9 cellular contexts compared by ENCODE assay signal in the genomic region with DNA sequence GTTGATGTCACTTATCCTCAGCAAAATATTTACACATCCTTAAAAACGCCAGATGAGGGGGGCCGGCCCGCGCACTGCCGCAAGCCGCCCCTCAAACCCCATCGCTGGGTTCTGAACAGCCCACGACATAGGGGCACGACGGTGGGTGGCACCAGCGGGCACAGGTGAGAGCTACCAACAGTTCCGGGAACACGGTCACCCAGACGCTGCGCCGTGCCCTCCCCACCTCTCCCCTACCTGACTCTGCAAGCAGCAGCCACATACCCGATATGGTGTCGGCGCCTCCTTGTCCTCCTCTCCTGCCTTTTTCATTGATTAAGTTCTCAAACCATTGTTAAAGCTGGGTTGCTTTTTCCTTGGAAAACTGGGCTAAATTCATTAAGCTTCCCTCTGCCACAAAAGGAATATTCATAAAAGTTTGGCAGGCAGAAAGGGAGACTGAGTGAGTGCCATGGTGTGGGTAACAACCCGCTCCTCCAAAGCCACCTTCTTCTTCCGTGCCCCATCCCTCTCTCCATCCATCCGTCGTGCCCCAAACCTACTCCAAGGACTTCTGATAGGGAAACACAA. TPM values are rescaled to one million over a fixed set of nuclear protein-coding genes. Genes with fewer than 3 reads are reported as not detected.
DNase-seq lines count a peak whose midpoint lies in the region; ATAC-seq, FAIRE-seq and TF ChIP-seq lines count a peak whose summit lies in the region.
"Had no signal": no experiment of that assay in that cellular context is flagged by ENCODE, and none has a peak within 500 bp of the region (broad histone marks: within the 10 kb centered on the region; RNA-seq: fewer than 3 reads in every experiment).

No MANE protein-coding gene starts in this region.

- H3K4me2 ChIP-seq in astrocyte (ENCODE audit: low read length) (peak overlapping the region; percentile 71), mesendoderm (ENCODE audit: low read length) (peak overlapping the region; percentile 25)

- CTCF ChIA-PET in activated naive CD4-positive, alpha-beta T cell treated with anti-CD3 and anti-CD28 coated beads for 36 hours (lab: Charles Lee) = no interaction called here

- H3K23ac ChIP-seq in mesendoderm (ENCODE audit: low read length) = no peak overlapping the region

- peaks cover 33% of the 10 kb centered on the region for H3K27me3 ChIP-seq in astrocyte (ENCODE audit: insufficient read depth, low read length)
- peaks cover 15% of the 10 kb centered on the region for H3K27me3 ChIP-seq in mesendoderm (ENCODE audit: insufficient read depth, low read length, poor library complexity)

- no peak overlapping the region for H4K5ac ChIP-seq in mesendoderm (ENCODE audit: low read length)

- H3K4me3 ChIP-seq in astrocyte (ENCODE audit: insufficient read depth, low read depth, low read length) (no peak overlapping the region), mesendoderm (ENCODE audit: low read length) (no peak overlapping the region)

- no peak overlapping the region for H3K18ac ChIP-seq in mesendoderm (ENCODE audit: low read length)

- H3K36me3 Mint-ChIP-seq in activated naive CD4-positive, alpha-beta T cell treated with anti-CD3 and anti-CD28 coated beads for 36 hours (ENCODE audit: low read depth) = no peaks in the 10 kb centered on the region
- H3K36me3 Mint-ChIP-seq in astrocyte (ENCODE audit: low read depth, unreplicated experiment) = no peaks in the 10 kb centered on the region
- H3K36me3 Mint-ChIP-seq in type B pancreatic cell = no peaks in the 10 kb centered on the region

- intact Hi-C loops in activated naive CD4-positive, alpha-beta T cell treated with anti-CD3 and anti-CD28 coated beads for 36 hours (cut with micrococcal nuclease) = loop anchor here (2.0 to 10.0 kb wide), 2 partner anchors 75 to 121 kb away; no protein-coding TSS in a partner anchor

- H3K4me3 Mint-ChIP-seq in activated naive CD4-positive, alpha-beta T cell treated with anti-CD3 and anti-CD28 coated beads for 36 hours = peak overlapping the region; percentile 76
- H3K4me3 Mint-ChIP-seq in astrocyte (ENCODE audit: unreplicated experiment) (peak overlapping the region; percentile 80), type B pancreatic cell (peak overlapping the region; percentile 90)

- H3K9ac ChIP-seq in astrocyte (ENCODE audit: low read length) (no peak overlapping the region), mesendoderm (ENCODE audit: low read length) (no peak overlapping the region)

- no peak overlapping the region for H4K8ac ChIP-seq in mesendoderm (ENCODE audit: low read depth, low read length)

- ATAC-seq in GM18868 (IDR thresholded peaks at IDR 0.05; ENCODE audit: unreplicated experiment) (no peak), HG02938 (IDR thresholded peaks at IDR 0.05; ENCODE audit: unreplicated experiment) (no peak)

- H3K36me3 ChIP-seq in astrocyte (ENCODE audit: insufficient read depth, low read length) (no peaks in the 10 kb centered on the region), mesendoderm (ENCODE audit: control insufficient read depth, insufficient read depth, low read length) (no peaks in the 10 kb centered on the region)

- peak; percentile 38 for DNase-seq in activated naive CD4-positive, alpha-beta T cell treated with anti-CD3 and anti-CD28 coated beads for 36 hours
- DNase-seq in activated naive CD4-positive, alpha-beta T cell treated with Interleukin-2 at 50 U/mL for 16 hours = no peak
- DNase-seq in astrocyte (ENCODE audit: low read depth) (no peak), mesendoderm (peak; percentile 13), type B pancreatic cell (ENCODE audit: extremely low spot score, unreplicated experiment) (no peak), mesenteric fat pad (ENCODE audit: low spot score) (no peak)

- H2BK5ac ChIP-seq in mesendoderm (ENCODE audit: low read length) = no peak overlapping the region

- H2BK15ac ChIP-seq in mesendoderm (replicated peaks; ENCODE audit: low read depth) = no peak overlapping the region

- FAIRE-seq in astrocyte (lab: Jason Lieb, UNC) = no peak
- FAIRE-seq: keratinocyte had no signal

- peaks cover 8% of the 10 kb centered on the region for H3K4me1 Mint-ChIP-seq in activated naive CD4-positive, alpha-beta T cell treated with anti-CD3 and anti-CD28 coated beads for 36 hours (ENCODE audit: low read depth)
- H3K4me1 Mint-ChIP-seq in astrocyte (ENCODE audit: low read depth, unreplicated experiment) (no peaks in the 10 kb centered on the region), type B pancreatic cell (ENCODE audit: unreplicated experiment) (peaks cover 10% of the 10 kb centered on the region)

- no peaks in the 10 kb centered on the region for H3K9me3 ChIP-seq in astrocyte (ENCODE audit: insufficient read depth, low read depth, low read length)

- no peak overlapping the region for H2AK5ac ChIP-seq in mesendoderm (ENCODE audit: low read length)

- H3K79me1 ChIP-seq in mesendoderm (ENCODE audit: low read length) = no peaks in the 10 kb centered on the region

- no peak overlapping the region for H2BK120ac ChIP-seq in mesendoderm (ENCODE audit: low read depth, low read length)

- H3K79me2 ChIP-seq in astrocyte (ENCODE audit: insufficient read depth, low read length) (no peaks in the 10 kb centered on the region), mesendoderm (ENCODE audit: control insufficient read depth, insufficient read depth, low read length) (no peaks in the 10 kb centered on the region)

- no peak overlapping the region for H3K27ac ChIP-seq in astrocyte (ENCODE audit: low read depth, low read length)
- H3K27ac ChIP-seq in mesendoderm (ENCODE audit: low read depth, low read length) = no peak overlapping the region

- no peak overlapping the region for H3K4ac ChIP-seq in mesendoderm (ENCODE audit: low read depth, low read length)

- H4K20me1 ChIP-seq in astrocyte (ENCODE audit: insufficient read depth, low read length) = no peaks in the 10 kb centered on the region

- H3K27ac Mint-ChIP-seq in activated naive CD4-positive, alpha-beta T cell treated with anti-CD3 and anti-CD28 coated beads for 36 hours = no peak overlapping the region
- H3K27ac Mint-ChIP-seq in astrocyte (ENCODE audit: unreplicated experiment) = peak overlapping the region; percentile 26
- H3K27ac Mint-ChIP-seq in type B pancreatic cell = peak overlapping the region; percentile 77

- H2AFZ ChIP-seq in astrocyte (ENCODE audit: low read depth, low read length) = no peak overlapping the region

- H3K4me1 ChIP-seq in astrocyte (ENCODE audit: insufficient read depth, low read length) (no peaks in the 10 kb centered on the region), mesendoderm (ENCODE audit: control insufficient read depth, low read depth, low read length) (no peaks in the 10 kb centered on the region)

- H3K56ac ChIP-seq in mesendoderm (ENCODE audit: low read length) = no peak overlapping the region

- TF ChIP-seq CTCF in astrocyte (IDR thresholded peaks at IDR 0.05; ENCODE audit: insufficient read depth, low read depth, low read length) = no peak
- no peak for TF ChIP-seq CTCF in type B pancreatic cell (conservative IDR thresholded peaks at IDR 0.05)

- WGBS in mesendoderm (ENCODE audit: extremely low coverage, insufficient coverage, low lambda C conversion rate) = no CpG with 5 or more reads among the region's 23 CpGs

- H3K27me3 Mint-ChIP-seq in activated naive CD4-positive, alpha-beta T cell treated with anti-CD3 and anti-CD28 coated beads for 36 hours (ENCODE audit: low read depth) = peaks cover 22% of the 10 kb centered on the region
- peaks cover 65% of the 10 kb centered on the region for H3K27me3 Mint-ChIP-seq in astrocyte (ENCODE audit: low read depth, unreplicated experiment)
- H3K27me3 Mint-ChIP-seq in type B pancreatic cell = peaks cover 86% of the 10 kb centered on the region

- no peaks in the 10 kb centered on the region for H3K9me3 Mint-ChIP-seq in activated naive CD4-positive, alpha-beta T cell treated with anti-CD3 and anti-CD28 coated beads for 36 hours
- H3K9me3 Mint-ChIP-seq in astrocyte (ENCODE audit: unreplicated experiment) (no peaks in the 10 kb centered on the region), type B pancreatic cell (no peaks in the 10 kb centered on the region)

RNA-seq across cellular contexts. Expression of a gene that starts 1.4 kb away (rescaled TPM):
- under 1 TPM; 0.50 to 0.59 TPM for total RNA-seq in activated naive CD4-positive, alpha-beta T cell treated with anti-CD3 and anti-CD28 coated beads for 36 hours
- 0.50 and 0.66 TPM in 2 replicates for total RNA-seq in astrocyte
- polyA plus RNA-seq in mesendoderm (2013, experiment 1 of 2) = 1.3 TPM
- polyA plus RNA-seq in mesendoderm (2013, experiment 2 of 2) = 1.1 TPM
- 5.7 and 7.9 TPM in 2 replicates for total RNA-seq in type B pancreatic cell (ENCODE audit: low replicate concordance)
- 15.9 TPM for total RNA-seq in mesenteric fat pad
- polyA plus RNA-seq: keratinocyte had no signal

Comparison
In these comparisons a context has a peak if more than half of its experiments do, and no peak if none do; other contexts are left out.
1. DNase-seq: peak in activated naive CD4-positive, alpha-beta T cell treated with anti-CD3 and anti-CD28 coated beads for 36 hours (single experiment) and mesendoderm (single experiment); none in activated naive CD4-positive, alpha-beta T cell treated with Interleukin-2 at 50 U/mL for 16 hours (single experiment), astrocyte (single experiment), type B pancreatic cell (single experiment) and mesenteric fat pad (single experiment).
2. Peak in every context shown above with its lines, with median percentiles within 50 percentile points of each other: H3K4me3 Mint-ChIP-seq.